ENCODE assay signal across 10 cellular contexts in the genomic region with DNA sequence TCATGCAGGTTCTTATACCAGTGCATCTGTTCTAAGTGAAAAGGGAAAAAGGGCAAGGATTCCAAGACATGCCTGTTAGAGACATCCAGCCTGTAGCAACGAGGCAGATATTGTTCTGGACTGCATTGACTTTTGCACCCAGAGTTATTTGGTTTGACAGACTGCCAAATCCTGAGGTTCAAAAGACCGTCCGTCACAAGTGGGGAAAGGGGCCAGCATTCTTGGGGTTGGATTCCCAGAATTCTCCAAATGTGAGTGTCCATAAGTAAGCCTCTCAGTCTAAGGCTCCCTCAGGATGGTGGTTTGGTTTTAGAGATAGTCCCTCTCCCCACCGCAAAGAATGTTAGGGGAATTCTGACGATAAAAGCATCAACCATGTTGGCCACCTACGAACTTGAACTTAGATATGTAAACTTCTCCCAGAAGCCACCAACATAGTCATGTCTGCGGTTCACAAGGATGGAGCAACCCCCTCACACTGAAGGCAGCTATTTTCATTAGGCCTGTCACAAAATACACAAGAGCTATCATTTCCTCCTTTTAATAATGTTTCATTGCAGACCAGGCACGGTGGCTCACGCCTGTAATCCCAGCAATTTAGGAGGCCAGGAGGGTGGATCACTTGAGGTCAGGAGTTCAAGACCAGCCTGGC. TPM values are rescaled to one million over a fixed set of nuclear protein-coding genes. Genes with fewer than 3 reads are reported as not detected.
DNase-seq lines count a peak whose midpoint lies in the region; ATAC-seq and TF ChIP-seq lines count a peak whose summit lies in the region.
"Had no signal": no experiment of that assay in that cellular context is flagged by ENCODE, and none has a peak within 500 bp of the region (broad histone marks: within the 10 kb centered on the region; RNA-seq: fewer than 3 reads in every experiment).

No MANE protein-coding gene starts in this region.

- POLR2A ChIA-PET in AG04450 (lab: Yijun Ruan, JAX): interaction anchor here (0.7 to 1.8 kb wide), 14 partner anchors 12 to 88 kb away, joined by 3 to 9 read pairs (median 4); a partner anchor contains a TSS

- no peaks in the 10 kb centered on the region for H3K27me3 ChIP-seq in AG04450 (ENCODE audit: control insufficient read depth, insufficient read depth, low read length)
- no peaks in the 10 kb centered on the region for H3K27me3 ChIP-seq in MG63
- no peaks in the 10 kb centered on the region for H3K27me3 ChIP-seq in colonic mucosa
- H3K27me3 ChIP-seq: neutrophil had no signal

- CTCF ChIA-PET in AG04450 (lab: Charles Lee): interaction anchor here (0.6 to 1.7 kb wide), 2 partner anchors 60 to 364 kb away, joined by 4 to 6 read pairs; no protein-coding TSS in a partner anchor

- peak; percentile 76 for ATAC-seq in mucosa of descending colon
- ATAC-seq in HG02852 (IDR thresholded peaks at IDR 0.05; ENCODE audit: unreplicated experiment): no peak
- ATAC-seq in HG02678 (IDR thresholded peaks at IDR 0.05; ENCODE audit: unreplicated experiment): no peak
- ATAC-seq: CD8-positive, alpha-beta T cell had no signal

- H3K4me3 ChIP-seq in AG04450 (ENCODE audit: low read depth, low read length): no peak overlapping the region
- no peak overlapping the region for H3K4me3 ChIP-seq in MG63
- no peak overlapping the region for H3K4me3 ChIP-seq in colonic mucosa
- H3K4me3 ChIP-seq in mucosa of descending colon: no peak overlapping the region

- H3K9ac ChIP-seq in colonic mucosa (ENCODE audit: low read depth in 2 of 2, low read length in 2 of 2): no peak overlapping the region

- H3K36me3 ChIP-seq in MG63 (no peaks in the 10 kb centered on the region), colonic mucosa (no peaks in the 10 kb centered on the region), mucosa of descending colon (ENCODE audit: low read depth) (no peaks in the 10 kb centered on the region)
- H3K36me3 ChIP-seq: neutrophil had no signal

- peaks cover 15% of the 10 kb centered on the region; the same call in 1 of the 2 replicates for H3K9me3 ChIP-seq in AG04450 (ENCODE audit: control insufficient read depth, insufficient read depth, low read length)
- H3K9me3 ChIP-seq in MG63: peaks cover 12% of the 10 kb centered on the region
- no peaks in the 10 kb centered on the region for H3K9me3 ChIP-seq in colonic mucosa
- H3K9me3 ChIP-seq in mucosa of descending colon: no peaks in the 10 kb centered on the region
- H3K9me3 ChIP-seq: neutrophil had no signal

- H3K27ac ChIP-seq in AG04450 (ENCODE audit: low read depth, low read length) (peak overlapping the region; percentile 82), colonic mucosa (no peak overlapping the region)
- H3K27ac ChIP-seq: neutrophil had no signal

- DNase-seq in AG04450 (ENCODE audit: low read depth, low spot score): peak; percentile 100
- DNase-seq in MG63: peak; percentile 94
- DNase-seq in colonic mucosa: peak; percentile 62
- DNase-seq in mucosa of descending colon: peak in 1 of 3 donors; percentile 58
- DNase-seq in midbrain (lab: John Stamatoyannopoulos, UW): no peak
- DNase-seq in head of caudate nucleus: no peak
- DNase-seq: CD8-positive, alpha-beta T cell had no signal

- intact Hi-C loops in colonic mucosa (cut with DNase I): no loop called here
- intact Hi-C loops in mucosa of descending colon (cut with DNase I, micrococcal nuclease): no loop called here
- intact Hi-C loops in head of caudate nucleus (cut with DNase I): no loop called here

- H3K4me1 ChIP-seq in colonic mucosa (no peaks in the 10 kb centered on the region), mucosa of descending colon (ENCODE audit: low read depth) (no peaks in the 10 kb centered on the region)

- TF ChIP-seq CTCF in AG04450 (IDR thresholded peaks at IDR 0.05; ENCODE audit: low read depth, low read length) (no peak), colonic mucosa (IDR thresholded peaks at IDR 0.05) (no peak), mucosa of descending colon (IDR thresholded peaks at IDR 0.05) (no peak)

RNA-seq across cellular contexts. Expression of a gene that starts 13.6 kb away (rescaled TPM):
- 31.6 and 51.1 TPM in 2 replicates for polyA plus RNA-seq in AG04450 (2011; rRNA removed)
- 10.6 and 18.5 TPM in 2 replicates for polyA minus RNA-seq in AG04450 (2011; rRNA and poly(A)+ RNA removed)
- 41.5 and 50.4 TPM in 2 replicates for total RNA-seq in MG63 (2014; rRNA removed; shearing (Covaris generic); ENCODE audit: low replicate concordance)
- total RNA-seq in colonic mucosa (10 to 100 TPM; 14.6 to 29.6 TPM), mucosa of descending colon (10 to 100 TPM; 19.8 to 24.0 (median 21.1) TPM)

RNA-seq across cellular contexts. Expression of a gene that starts 49.3 kb away (rescaled TPM):
- 501 and 610 TPM in 2 replicates for polyA plus RNA-seq in AG04450 (2011; rRNA removed)
- 47.0 and 86.3 TPM in 2 replicates for polyA minus RNA-seq in AG04450 (2011; rRNA and poly(A)+ RNA removed)
- total RNA-seq in MG63 (2014; rRNA removed; shearing (Covaris generic); ENCODE audit: low replicate concordance): 42.6 and 193 TPM in 2 replicates
- 100 to 1,000 TPM; 205 to 269 TPM for total RNA-seq in colonic mucosa
- 100 to 1,000 TPM; 187 to 234 (median 208) TPM for total RNA-seq in mucosa of descending colon

Comparison
In these comparisons a context has a peak if more than half of its experiments do, and no peak if none do; other contexts are left out.
1. DNase-seq: peak in AG04450 (single experiment), MG63 (single experiment) and colonic mucosa (single experiment); none in midbrain (single experiment) and head of caudate nucleus (0 of 42).